In genomic region chr16:85988306-85988705, GRCh38 we compare ENCODE assay signal across 14 cellular contexts.
DNase-seq lines count a peak whose midpoint lies in the region; ATAC-seq, FAIRE-seq and TF ChIP-seq lines count a peak whose summit lies in the region.
"Had no signal": no experiment of that assay in that cellular context is flagged by ENCODE, and none has a peak within 500 bp of the region (broad histone marks: within the 10 kb centered on the region; RNA-seq: fewer than 3 reads in every experiment).

No MANE protein-coding gene starts in this region.

- no peak overlapping the region for H3K27ac ChIP-seq in neural progenitor cell

- no peak overlapping the region for H3K4me3 ChIP-seq in neural progenitor cell
- H3K4me3 ChIP-seq: GM23338 had no signal

- H3K4me3 Mint-ChIP-seq in activated naive CD4-positive, alpha-beta T cell treated with anti-CD3 and anti-CD28 coated beads for 36 hours = peak overlapping the region; percentile 60
- no peak overlapping the region for H3K4me3 Mint-ChIP-seq in activated T-helper 2 cell treated with anti-CD3 and anti-CD28 coated beads, Interferon-gamma antibody, Interleukin-2, Interleukin-4, amounts not matched to agents 10 μg/mL and 5 μg/mL and 100 μg/mL, durations not matched to agents 14 hours and 24 hours and 36 hours (ENCODE audit: low read depth)
- H3K4me3 Mint-ChIP-seq in stimulated activated naive B cell treated with anti-CD40 and anti-IgM and Interleukin-4, amounts not matched to agents 10 μg/mL and 1 μg/mL and 100 μg/mL, for 72 hours = peak overlapping the region; percentile 71 to 76
- no peak overlapping the region for H3K4me3 Mint-ChIP-seq in progenitor cell of endocrine pancreas (ENCODE audit: low read depth)
- H3K4me3 Mint-ChIP-seq in neural progenitor cell = no peak overlapping the region
- H3K4me3 Mint-ChIP-seq: GM23338 had no signal

- CTCF ChIA-PET in activated naive CD4-positive, alpha-beta T cell treated with anti-CD3 and anti-CD28 coated beads for 36 hours (lab: Charles Lee) = interaction anchor here (0.9 to 5.2 kb wide), 18 partner anchors 11 to 172 kb away, joined by 3 to 163 read pairs (median 8); partner anchors contain the start of gene IRF8

- no peaks in the 10 kb centered on the region for H3F3A ChIP-seq in neural progenitor cell (ENCODE audit: low read depth)

- H3K27me3 ChIP-seq in neural progenitor cell = peaks cover 9% of the 10 kb centered on the region

- H3K9ac ChIP-seq in neural progenitor cell = no peak overlapping the region

- H3K27me3 Mint-ChIP-seq in activated naive CD4-positive, alpha-beta T cell treated with anti-CD3 and anti-CD28 coated beads for 36 hours (ENCODE audit: low read depth) = peaks cover 6% of the 10 kb centered on the region
- H3K27me3 Mint-ChIP-seq in activated T-helper 2 cell treated with anti-CD3 and anti-CD28 coated beads, Interferon-gamma antibody, Interleukin-2, Interleukin-4, amounts not matched to agents 10 μg/mL and 5 μg/mL and 100 μg/mL, durations not matched to agents 14 hours and 24 hours and 36 hours (ENCODE audit: low read depth) = no peaks in the 10 kb centered on the region
- no peaks in the 10 kb centered on the region for H3K27me3 Mint-ChIP-seq in stimulated activated naive B cell treated with anti-CD40 and anti-IgM and Interleukin-4, amounts not matched to agents 10 μg/mL and 1 μg/mL and 100 μg/mL, for 72 hours
- H3K27me3 Mint-ChIP-seq in progenitor cell of endocrine pancreas (peaks cover 61% of the 10 kb centered on the region), neural progenitor cell (ENCODE audit: insufficient read depth, low read depth) (peaks cover 15% of the 10 kb centered on the region)

- no peaks in the 10 kb centered on the region for H3K9me3 ChIP-seq in neural progenitor cell (ENCODE audit: low read depth)

- DNase-seq in activated naive CD4-positive, alpha-beta T cell treated with anti-CD3 and anti-CD28 coated beads for 36 hours = peak; percentile 45
- DNase-seq in activated naive CD4-positive, alpha-beta T cell (lab: John Stamatoyannopoulos, UW) = no peak
- DNase-seq in activated T-helper 2 cell treated with anti-CD3 and anti-CD28 coated beads, Interferon-gamma antibody, Interleukin-2, Interleukin-4, amounts not matched to agents 10 μg/mL and 5 μg/mL and 100 μg/mL, durations not matched to agents 14 hours and 24 hours and 36 hours (ENCODE audit: low spot score) = no peak
- DNase-seq in stimulated activated naive B cell treated with anti-CD40 and anti-IgM and Interleukin-4, amounts not matched to agents 10 μg/mL and 1 μg/mL and 100 μg/mL, for 72 hours = no peak
- DNase-seq in progenitor cell of endocrine pancreas (ENCODE audit: low spot score, unreplicated experiment) (no peak), neural progenitor cell (ENCODE audit: low spot score) (no peak), D721Med (ENCODE audit: insufficient read length, low spot score) (no peak)
- DNase-seq: EL, NCI-H187 treated with DMSO at 0.1 percent for 48 hours, SHP77 had no signal

- H3K36me3 Mint-ChIP-seq in activated naive CD4-positive, alpha-beta T cell treated with anti-CD3 and anti-CD28 coated beads for 36 hours (ENCODE audit: low read depth) = no peaks in the 10 kb centered on the region
- H3K36me3 Mint-ChIP-seq in activated T-helper 2 cell treated with anti-CD3 and anti-CD28 coated beads, Interferon-gamma antibody, Interleukin-2, Interleukin-4, amounts not matched to agents 10 μg/mL and 5 μg/mL and 100 μg/mL, durations not matched to agents 14 hours and 24 hours and 36 hours (ENCODE audit: low read depth) = no peaks in the 10 kb centered on the region
- H3K36me3 Mint-ChIP-seq in stimulated activated naive B cell treated with anti-CD40 and anti-IgM and Interleukin-4, amounts not matched to agents 10 μg/mL and 1 μg/mL and 100 μg/mL, for 72 hours = no peaks in the 10 kb centered on the region
- H3K36me3 Mint-ChIP-seq in progenitor cell of endocrine pancreas (ENCODE audit: insufficient read depth) = no peaks in the 10 kb centered on the region
- H3K36me3 Mint-ChIP-seq in neural progenitor cell = no peaks in the 10 kb centered on the region

- H4K20me1 ChIP-seq in neural progenitor cell (ENCODE audit: low read depth) = no peaks in the 10 kb centered on the region

- peak overlapping the region; percentile 96 for H3K27ac Mint-ChIP-seq in activated naive CD4-positive, alpha-beta T cell treated with anti-CD3 and anti-CD28 coated beads for 36 hours
- H3K27ac Mint-ChIP-seq in activated T-helper 2 cell treated with anti-CD3 and anti-CD28 coated beads, Interferon-gamma antibody, Interleukin-2, Interleukin-4, amounts not matched to agents 10 μg/mL and 5 μg/mL and 100 μg/mL, durations not matched to agents 14 hours and 24 hours and 36 hours = peak overlapping the region; percentile 60
- peak overlapping the region; percentile 91 for H3K27ac Mint-ChIP-seq in stimulated activated naive B cell treated with anti-CD40 and anti-IgM and Interleukin-4, amounts not matched to agents 10 μg/mL and 1 μg/mL and 100 μg/mL, for 72 hours
- H3K27ac Mint-ChIP-seq in progenitor cell of endocrine pancreas (no peak overlapping the region), neural progenitor cell (no peak overlapping the region)
- H3K27ac Mint-ChIP-seq: GM23338, T-helper 17 cell had no signal

- intact Hi-C loops in activated naive CD4-positive, alpha-beta T cell treated with anti-CD3 and anti-CD28 coated beads for 36 hours (cut with micrococcal nuclease) = loop anchor here (1.0 to 2.0 kb wide), 8 partner anchors 19 to 434 kb away; no protein-coding TSS in a partner anchor
- intact Hi-C loops in activated T-helper 2 cell treated with anti-CD3 and anti-CD28 coated beads, Interferon-gamma antibody, Interleukin-2, Interleukin-4, amounts not matched to agents 10 μg/mL and 5 μg/mL and 100 μg/mL, durations not matched to agents 14 hours and 24 hours and 36 hours (cut with micrococcal nuclease) = loop anchor here (2.0 to 5.0 kb wide), 2 partner anchors 28 to 101 kb away; no protein-coding TSS in a partner anchor

- H3K79me2 ChIP-seq in neural progenitor cell (ENCODE audit: low read depth) = no peaks in the 10 kb centered on the region

- no peaks in the 10 kb centered on the region for H3K36me3 ChIP-seq in neural progenitor cell

- no peak for FAIRE-seq in D721Med (lab: Jason Lieb, UNC)
- FAIRE-seq: HepG2 had no signal

- TF ChIP-seq CTCF in progenitor cell of endocrine pancreas (IDR thresholded peaks at IDR 0.05; ENCODE audit: unreplicated experiment) (no peak), neural progenitor cell (IDR thresholded peaks at IDR 0.05) (no peak), D721Med (IDR thresholded peaks at IDR 0.05; ENCODE audit: insufficient read depth, missing control alignments) (no peak)

- H2AFZ ChIP-seq in neural progenitor cell (replicated peaks) = no peak overlapping the region
- H2AFZ ChIP-seq: GM23338 had no signal

- no peak overlapping the region for H3K4me2 ChIP-seq in neural progenitor cell
- H3K4me2 ChIP-seq: GM23338 had no signal

- H3K4me1 ChIP-seq in neural progenitor cell = peaks cover 12% of the 10 kb centered on the region

- peaks cover 89% of the 10 kb centered on the region for H3K4me1 Mint-ChIP-seq in activated naive CD4-positive, alpha-beta T cell treated with anti-CD3 and anti-CD28 coated beads for 36 hours (ENCODE audit: low read depth)
- H3K4me1 Mint-ChIP-seq in activated T-helper 2 cell treated with anti-CD3 and anti-CD28 coated beads, Interferon-gamma antibody, Interleukin-2, Interleukin-4, amounts not matched to agents 10 μg/mL and 5 μg/mL and 100 μg/mL, durations not matched to agents 14 hours and 24 hours and 36 hours (ENCODE audit: low read depth) = peaks cover 50% of the 10 kb centered on the region
- peaks cover 80 to 99% of the 10 kb centered on the region in 2 donors for H3K4me1 Mint-ChIP-seq in stimulated activated naive B cell treated with anti-CD40 and anti-IgM and Interleukin-4, amounts not matched to agents 10 μg/mL and 1 μg/mL and 100 μg/mL, for 72 hours
- H3K4me1 Mint-ChIP-seq in progenitor cell of endocrine pancreas (ENCODE audit: low read depth) (peaks cover 7% of the 10 kb centered on the region), neural progenitor cell (peaks cover 14% of the 10 kb centered on the region)
- H3K4me1 Mint-ChIP-seq: GM23338 had no signal

- H3K9me3 Mint-ChIP-seq in activated naive CD4-positive, alpha-beta T cell treated with anti-CD3 and anti-CD28 coated beads for 36 hours = peaks cover 3% of the 10 kb centered on the region
- no peaks in the 10 kb centered on the region for H3K9me3 Mint-ChIP-seq in activated T-helper 2 cell treated with anti-CD3 and anti-CD28 coated beads, Interferon-gamma antibody, Interleukin-2, Interleukin-4, amounts not matched to agents 10 μg/mL and 5 μg/mL and 100 μg/mL, durations not matched to agents 14 hours and 24 hours and 36 hours
- H3K9me3 Mint-ChIP-seq in stimulated activated naive B cell treated with anti-CD40 and anti-IgM and Interleukin-4, amounts not matched to agents 10 μg/mL and 1 μg/mL and 100 μg/mL, for 72 hours = peaks cover 4 to 6% of the 10 kb centered on the region in 2 donors
- H3K9me3 Mint-ChIP-seq in progenitor cell of endocrine pancreas (ENCODE audit: low read depth) (no peaks in the 10 kb centered on the region), neural progenitor cell (no peaks in the 10 kb centered on the region)
- H3K9me3 Mint-ChIP-seq: GM23338 had no signal

- ATAC-seq in HG03196 (IDR thresholded peaks at IDR 0.05; ENCODE audit: unreplicated experiment) = peak; percentile 3
- no peak for ATAC-seq in stimulated activated naive B cell treated with anti-CD40 and anti-IgM and Interleukin-4, amounts not matched to agents 10 μg/mL and 1 μg/mL and 100 μg/mL, for 72 hours (replicated peaks)

Comparison
In these comparisons a context has a peak if more than half of its experiments do, and no peak if none do; other contexts are left out.
1. H3K27ac Mint-ChIP-seq: peak in activated naive CD4-positive, alpha-beta T cell treated with anti-CD3 and anti-CD28 coated beads for 36 hours (single experiment), activated T-helper 2 cell treated with anti-CD3 and anti-CD28 coated beads, Interferon-gamma antibody, Interleukin-2, Interleukin-4, amounts not matched to agents 10 μg/mL and 5 μg/mL and 100 μg/mL, durations not matched to agents 14 hours and 24 hours and 36 hours (single experiment) and stimulated activated naive B cell treated with anti-CD40 and anti-IgM and Interleukin-4, amounts not matched to agents 10 μg/mL and 1 μg/mL and 100 μg/mL, for 72 hours (single experiment); none in progenitor cell of endocrine pancreas (single experiment) and neural progenitor cell (single experiment).
2. H3K4me3 Mint-ChIP-seq: peak in activated naive CD4-positive, alpha-beta T cell treated with anti-CD3 and anti-CD28 coated beads for 36 hours (single experiment) and stimulated activated naive B cell treated with anti-CD40 and anti-IgM and Interleukin-4, amounts not matched to agents 10 μg/mL and 1 μg/mL and 100 μg/mL, for 72 hours (2 of 2); none in activated T-helper 2 cell treated with anti-CD3 and anti-CD28 coated beads, Interferon-gamma antibody, Interleukin-2, Interleukin-4, amounts not matched to agents 10 μg/mL and 5 μg/mL and 100 μg/mL, durations not matched to agents 14 hours and 24 hours and 36 hours (single experiment), progenitor cell of endocrine pancreas (single experiment) and neural progenitor cell (single experiment).